ENCODE assay signal across 20 cellular contexts in genomic region chrX:123876177-123876576, GRCh38. TPM values are rescaled to one million over a fixed set of nuclear protein-coding genes. Genes with fewer than 3 reads are reported as not detected.
DNase-seq lines count a peak whose midpoint lies in the region; ATAC-seq and TF ChIP-seq lines count a peak whose summit lies in the region.
"Had no signal": no experiment of that assay in that cellular context is flagged by ENCODE, and none has a peak within 500 bp of the region (broad histone marks: within the 10 kb centered on the region; RNA-seq: fewer than 3 reads in every experiment).

No MANE protein-coding gene starts in this region.

- no peaks in the 10 kb centered on the region for H3K27me3 ChIP-seq in BLaER1 treated with 17β-estradiol and CSF1 and Interleukin-3, amounts not matched to agents 10 nM and 100 nM
- H3K27me3 ChIP-seq in foreskin keratinocyte = no peaks in the 10 kb centered on the region
- H3K27me3 ChIP-seq: BLaER1 had no signal

- H3K27ac ChIP-seq in BLaER1 treated with 17β-estradiol and CSF1 and Interleukin-3, amounts not matched to agents 10 nM and 100 nM = peak overlapping the region in 9 of 11 experiments; percentile 36 to 94 (median 87); a peak in 18 of 22 replicates
- H3K27ac ChIP-seq in foreskin keratinocyte = no peak overlapping the region
- H3K27ac ChIP-seq: BLaER1 had no signal

- H3K9me3 ChIP-seq in BLaER1 treated with 17β-estradiol and CSF1 and Interleukin-3, amounts not matched to agents 10 nM and 100 nM (replicated peaks in 1 of 11) = peaks cover 0 to 1% (median 0%) of the 10 kb centered on the region in 11 experiments; a peak in 2 of 22 replicates
- H3K9me3 ChIP-seq: BLaER1 had no signal

- peaks cover 0 to 20% (median 11%) of the 10 kb centered on the region in 11 experiments; a peak in 13 of 22 replicates for H3K36me3 ChIP-seq in BLaER1 treated with 17β-estradiol and CSF1 and Interleukin-3, amounts not matched to agents 10 nM and 100 nM

- ATAC-seq in left colon (peak; percentile 81), GM19397 (IDR thresholded peaks at IDR 0.05; ENCODE audit: unreplicated experiment) (no peak), foreskin keratinocyte (no peak)
- ATAC-seq: GM12878, HCT116, K562 had no signal

- no peak for TF ChIP-seq CTCF in foreskin keratinocyte (conservative IDR thresholded peaks at IDR 0.05)

- H4K20me1 ChIP-seq in BLaER1 treated with 17β-estradiol and CSF1 and Interleukin-3, amounts not matched to agents 10 nM and 100 nM = peaks cover 0 to 51% (median 0%) of the 10 kb centered on the region in 11 experiments; a peak in 3 of 22 replicates

- H3K4me1 ChIP-seq in BLaER1 treated with 17β-estradiol and CSF1 and Interleukin-3, amounts not matched to agents 10 nM and 100 nM = peaks cover 28 to 83% (median 63%) of the 10 kb centered on the region in 10 experiments
- H3K4me1 ChIP-seq in foreskin keratinocyte = no peaks in the 10 kb centered on the region

- peak; percentile 0 for DNase-seq in DMS53 treated with DMSO at 0.1 percent for 48 hours (lab: John Stamatoyannopoulos, UW; ENCODE audit: unreplicated experiment)
- DNase-seq in HuH-7 (ENCODE audit: low spot score) = peak; percentile 17
- DNase-seq in left colon = no peak
- no peak for DNase-seq in MV-4-11 (lab: John Stamatoyannopoulos, UW)
- DNase-seq in foreskin keratinocyte = no peak
- no peak for DNase-seq in LoVo (ENCODE audit: low spot score)
- DNase-seq: 8988T; CD4-positive, CD25-positive, alpha-beta regulatory T cell; DMS153; DND-41; EL; GOT3; H7; IMR-90 had no signal

- H3K4me3 ChIP-seq in BLaER1 treated with 17β-estradiol and CSF1 and Interleukin-3, amounts not matched to agents 10 nM and 100 nM = no peak overlapping the region
- H3K4me3 ChIP-seq: BLaER1, GM12878, K562 had no signal

- peak overlapping the region in 9 of 11 experiments; percentile 9 to 93 (median 78); a peak in 12 of 22 replicates for H3K4me2 ChIP-seq in BLaER1 treated with 17β-estradiol and CSF1 and Interleukin-3, amounts not matched to agents 10 nM and 100 nM
- H3K4me2 ChIP-seq: BLaER1 had no signal

- intact Hi-C loops in left colon (cut with DNase I, micrococcal nuclease) = no loop called here

- no peak overlapping the region for H3K9ac ChIP-seq in BLaER1 treated with 17β-estradiol and CSF1 and Interleukin-3, amounts not matched to agents 10 nM and 100 nM
- H3K9ac ChIP-seq: BLaER1 had no signal

RNA-seq across cellular contexts. Expression of gene XIAP, which starts 16.3 kb away (rescaled TPM):
- total RNA-seq in left colon (10 to 100 TPM; 81.0 to 89.0 TPM), foreskin keratinocyte (24.9 and 26.0 TPM in 2 replicates)
- polyA plus RNA-seq in foreskin keratinocyte = 7.8 and 8.2 TPM in 2 replicates

Comparison
In these comparisons a context has a peak if more than half of its experiments do, and no peak if none do; other contexts are left out.
1. DNase-seq: peak in DMS53 treated with DMSO at 0.1 percent for 48 hours (single experiment) and HuH-7 (single experiment); none in left colon (0 of 2), MV-4-11 (single experiment), foreskin keratinocyte (0 of 2) and LoVo (single experiment).